38 cellular contexts compared by ENCODE assay signal in the genomic region with DNA sequence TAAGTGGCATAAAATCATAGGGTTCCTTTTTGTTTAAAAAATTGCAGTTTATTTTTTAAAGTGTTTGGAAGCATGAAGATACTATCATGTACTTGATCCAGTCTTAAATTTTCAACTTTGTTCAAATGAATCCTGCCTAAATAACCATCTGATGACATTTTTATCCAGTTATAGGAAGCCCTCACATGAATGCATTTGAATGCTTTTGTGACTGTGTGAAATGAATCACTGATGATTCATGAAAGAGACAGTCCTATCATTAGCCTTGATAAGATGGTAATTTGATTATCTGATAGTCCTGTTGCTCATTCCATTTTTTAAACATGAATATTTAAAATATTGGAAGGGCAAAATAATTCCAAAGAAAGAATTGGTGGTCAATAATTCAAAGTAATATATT.
"Had no signal": no experiment of that assay in that cellular context is flagged by ENCODE, and none has a peak within 500 bp of the region (broad histone marks: within the 10 kb centered on the region; RNA-seq: fewer than 3 reads in every experiment).

No MANE protein-coding gene starts in this region.

- H3K4me1 ChIP-seq: heart left ventricle, left lung, lower lobe of right lung, neural progenitor cell, parathyroid adenoma, psoas muscle, sigmoid colon, upper lobe of left lung had no signal

- H3K4me1 Mint-ChIP-seq: activated naive CD8-positive, alpha-beta T cell treated with anti-CD3 and anti-CD28 coated beads for 36 hours; central memory CD8-positive, alpha-beta T cell; natural killer cell; neural progenitor cell; stimulated activated memory B cell treated with anti-CD40 and anti-IgM and Interleukin-4, amounts not matched to agents 10 μg/mL and 1 μg/mL and 100 μg/mL, for 72 hours; stimulated activated naive CD8-positive, alpha-beta T cell treated with anti-CD3 and anti-CD28 coated beads, Interleukin-15, amount 100 ng/mL, for 72 hours; T-helper 17 cell had no signal

- H3K27ac Mint-ChIP-seq: activated CD4-positive, alpha-beta memory T cell treated with anti-CD3 and anti-CD28 coated beads for 36 hours; activated naive CD4-positive, alpha-beta T cell treated with anti-CD3 and anti-CD28 coated beads for 36 hours; activated naive CD8-positive, alpha-beta T cell treated with anti-CD3 and anti-CD28 coated beads for 36 hours; activated T-helper 1 cell treated with anti-CD3 and anti-CD28 coated beads, Interleukin-12 subunit alpha, Interleukin-12 subunit beta, Interleukin-2, Interleukin-4 antibody, amounts not matched to agents 30 ng/mL and 10 ng/mL and 1 ng/mL, durations not matched to agents 14 hours and 24 hours and 36 hours; natural killer cell; neural progenitor cell; stimulated activated memory B cell treated with anti-CD40 and anti-IgM and Interleukin-4, amounts not matched to agents 10 μg/mL and 1 μg/mL and 100 μg/mL, for 72 hours; stimulated activated naive CD8-positive, alpha-beta T cell treated with anti-CD3 and anti-CD28 coated beads, Interleukin-15, amount 100 ng/mL, for 72 hours; T-helper 17 cell had no signal

- H3K4me2 ChIP-seq: neural progenitor cell, smooth muscle cell had no signal

- H3K4me3 Mint-ChIP-seq: activated CD4-positive, alpha-beta memory T cell treated with anti-CD3 and anti-CD28 coated beads for 36 hours; activated naive CD4-positive, alpha-beta T cell treated with anti-CD3 and anti-CD28 coated beads for 36 hours; activated naive CD8-positive, alpha-beta T cell treated with anti-CD3 and anti-CD28 coated beads for 36 hours; activated T-helper 1 cell treated with anti-CD3 and anti-CD28 coated beads, Interleukin-12 subunit alpha, Interleukin-12 subunit beta, Interleukin-2, Interleukin-4 antibody, amounts not matched to agents 30 ng/mL and 10 ng/mL and 1 ng/mL, durations not matched to agents 14 hours and 24 hours and 36 hours; central memory CD8-positive, alpha-beta T cell; natural killer cell; neural progenitor cell; stimulated activated memory B cell treated with anti-CD40 and anti-IgM and Interleukin-4, amounts not matched to agents 10 μg/mL and 1 μg/mL and 100 μg/mL, for 72 hours; stimulated activated naive CD8-positive, alpha-beta T cell treated with anti-CD3 and anti-CD28 coated beads, Interleukin-15, amount 100 ng/mL, for 72 hours; T-helper 17 cell had no signal

- H3K36me3 ChIP-seq: heart left ventricle, left lung, lower lobe of right lung, neural progenitor cell, sigmoid colon, upper lobe of left lung, WERI-Rb-1 had no signal

- ATAC-seq: activated CD4-positive, CD25-positive, alpha-beta regulatory T cell treated with anti-CD3 and anti-CD28 coated beads, Interleukin-2, amount 50 U/mL, for 24 hours; heart left ventricle; left lung; lower lobe of right lung; natural killer cell; psoas muscle; stimulated activated memory B cell treated with anti-CD40 and anti-IgM and Interleukin-4, amounts not matched to agents 10 μg/mL and 1 μg/mL and 100 μg/mL, for 72 hours; stimulated activated naive CD8-positive, alpha-beta T cell treated with anti-CD3 and anti-CD28 coated beads, Interleukin-15, amount 100 ng/mL, for 72 hours; T-helper 17 cell had no signal

- FAIRE-seq: colon had no signal

- H3K36me3 Mint-ChIP-seq: activated CD4-positive, alpha-beta memory T cell treated with anti-CD3 and anti-CD28 coated beads for 36 hours; activated naive CD8-positive, alpha-beta T cell treated with anti-CD3 and anti-CD28 coated beads for 36 hours; natural killer cell; neural progenitor cell; stimulated activated memory B cell treated with anti-CD40 and anti-IgM and Interleukin-4, amounts not matched to agents 10 μg/mL and 1 μg/mL and 100 μg/mL, for 72 hours had no signal

- H3K4me3 ChIP-seq: heart left ventricle, left lung, lower lobe of right lung, neural progenitor cell, psoas muscle, sigmoid colon, smooth muscle cell, upper lobe of left lung had no signal

- DNase-seq: activated CD4-positive, alpha-beta memory T cell treated with anti-CD3 and anti-CD28 coated beads for 36 hours; activated CD4-positive, alpha-beta T cell treated with anti-CD3 and anti-CD28 coated beads for 48 hours; activated CD8-positive, alpha-beta memory T cell treated with anti-CD3 and anti-CD28 coated beads, Interleukin-2, amount 50 U/mL, for 4 hours; activated effector memory CD4-positive, alpha-beta T cell treated with anti-CD3 and anti-CD28 coated beads, Interleukin-2, amount 50 U/mL, for 16 hours; activated naive CD4-positive, alpha-beta T cell treated with anti-CD3 and anti-CD28 coated beads for 36 hours; activated naive CD8-positive, alpha-beta T cell treated with anti-CD3 and anti-CD28 coated beads for 36 hours; activated T-cell treated with anti-CD3 and anti-CD28 coated beads, Interleukin-2, amount 50 U/mL, for 1 hour; amygdala; effector memory CD4-positive, alpha-beta T cell; erythroblast; foreskin fibroblast; heart left ventricle; hypothalamus; kidney glomerular epithelial cell; left lung; lower lobe of right lung; mesenchymal stem cell; natural killer cell; occipital lobe; psoas muscle; sigmoid colon; stimulated activated CD4-positive, alpha-beta T cell treated with anti-CD3 and anti-CD28 coated beads, Interleukin-1b, Interleukin-23, amount 100 ng/mL, for 48 hours; stimulated activated CD4-positive, alpha-beta T cell treated with anti-CD3 and anti-CD28 coated beads, Interleukin-4, amount 100 ng/mL, for 4 hours; stimulated activated CD8-positive, alpha-beta memory T cell treated with anti-CD3 and anti-CD28 coated beads, Interleukin-4, amount 100 ng/mL, for 48 hours; stimulated activated naive CD8-positive, alpha-beta T cell treated with anti-CD3 and anti-CD28 coated beads, Interleukin-15, amount 100 ng/mL, for 72 hours; substantia nigra; T-helper 17 cell; T1000; upper lobe of left lung; WERI-Rb-1 had no signal

- H3K9ac ChIP-seq: neural progenitor cell, parathyroid adenoma had no signal

- H3K27me3 ChIP-seq: heart left ventricle, left lung, neural progenitor cell, sigmoid colon, upper lobe of left lung had no signal

- H3K27me3 Mint-ChIP-seq: activated CD4-positive, alpha-beta memory T cell treated with anti-CD3 and anti-CD28 coated beads for 36 hours; activated naive CD8-positive, alpha-beta T cell treated with anti-CD3 and anti-CD28 coated beads for 36 hours; central memory CD8-positive, alpha-beta T cell; stimulated activated memory B cell treated with anti-CD40 and anti-IgM and Interleukin-4, amounts not matched to agents 10 μg/mL and 1 μg/mL and 100 μg/mL, for 72 hours; stimulated activated naive CD8-positive, alpha-beta T cell treated with anti-CD3 and anti-CD28 coated beads, Interleukin-15, amount 100 ng/mL, for 72 hours; T-helper 17 cell had no signal

- H3K9me3 Mint-ChIP-seq: neural progenitor cell; stimulated activated memory B cell treated with anti-CD40 and anti-IgM and Interleukin-4, amounts not matched to agents 10 μg/mL and 1 μg/mL and 100 μg/mL, for 72 hours had no signal

- H2AFZ ChIP-seq: neural progenitor cell, parathyroid adenoma had no signal

- H3K27ac ChIP-seq: heart left ventricle, left lung, lower lobe of right lung, neural progenitor cell, parathyroid adenoma, psoas muscle, sigmoid colon, upper lobe of left lung, WERI-Rb-1 had no signal

- H3K9me3 ChIP-seq: heart left ventricle, left lung, lower lobe of right lung, psoas muscle, sigmoid colon, upper lobe of left lung had no signal
